8 cellular contexts compared by ENCODE assay signal in the genomic region with DNA sequence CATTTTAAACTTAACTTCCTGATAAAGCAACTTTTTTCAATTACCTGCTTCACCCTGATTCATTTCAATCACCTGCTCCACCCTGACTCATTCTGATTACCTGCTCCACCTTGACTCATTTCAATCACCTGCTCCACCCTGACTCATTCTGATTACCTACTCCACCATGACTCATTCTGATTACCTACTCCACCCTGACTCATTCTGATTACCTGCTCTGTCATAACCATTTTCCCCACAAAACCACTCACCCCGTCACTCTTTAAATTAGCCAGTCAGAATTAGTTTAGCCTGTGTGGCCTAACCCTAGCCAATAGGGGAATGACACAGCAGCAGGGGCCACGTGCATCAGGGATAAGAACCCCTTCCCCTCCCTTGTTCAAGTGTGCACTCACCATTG.
DNase-seq lines count a peak whose midpoint lies in the region; ATAC-seq and TF ChIP-seq lines count a peak whose summit lies in the region.
"Not testable (repeated sequence)": the region's sequence is repeated elsewhere in the genome, so short reads cannot be mapped to it uniquely, and the experiment has no call there.

No MANE protein-coding gene starts in this region.

- not testable (repeated sequence) for H3K36me3 Mint-ChIP-seq in activated CD8-positive, alpha-beta T cell treated with anti-CD3 and anti-CD28 coated beads for 36 hours (ENCODE audit: low read depth); activated naive CD4-positive, alpha-beta T cell treated with anti-CD3 and anti-CD28 coated beads, Interleukin-2, amount 50 U/mL, for 72 hours; stimulated activated effector memory CD8-positive, alpha-beta T cell treated with anti-CD3 and anti-CD28 coated beads, Interleukin-12 subunit alpha, Interleukin-12 subunit beta, amount 100 ng/mL, for 72 hours

- not testable (repeated sequence) for H3K4me3 ChIP-seq in RWPE2 (ENCODE audit: severe bottlenecking)

- intact Hi-C loops in activated CD8-positive, alpha-beta T cell treated with anti-CD3 and anti-CD28 coated beads for 36 hours (cut with micrococcal nuclease) = not testable (repeated sequence)

- not testable (repeated sequence) for H3K27me3 Mint-ChIP-seq in activated CD8-positive, alpha-beta T cell treated with anti-CD3 and anti-CD28 coated beads for 36 hours

- H3K9me3 ChIP-seq in RWPE2 (ENCODE audit: severe bottlenecking) = not testable (repeated sequence)

- H3K27me3 ChIP-seq in RWPE2 (ENCODE audit: insufficient read depth, poor library complexity, severe bottlenecking); foreskin keratinocyte: not testable (repeated sequence)

- CTCF ChIA-PET in activated CD8-positive, alpha-beta T cell treated with anti-CD3 and anti-CD28 coated beads for 36 hours (lab: Charles Lee) = not testable (repeated sequence)

- not testable (repeated sequence) for H3K9me3 Mint-ChIP-seq in activated CD8-positive, alpha-beta T cell treated with anti-CD3 and anti-CD28 coated beads for 36 hours; activated naive CD4-positive, alpha-beta T cell treated with anti-CD3 and anti-CD28 coated beads, Interleukin-2, amount 50 U/mL, for 72 hours; stimulated activated effector memory CD8-positive, alpha-beta T cell treated with anti-CD3 and anti-CD28 coated beads, Interleukin-12 subunit alpha, Interleukin-12 subunit beta, amount 100 ng/mL, for 72 hours

- H3K27ac ChIP-seq in RWPE2 (ENCODE audit: poor library complexity, severe bottlenecking); foreskin keratinocyte: not testable (repeated sequence)

- H3K36me3 ChIP-seq in RWPE2 (ENCODE audit: low read depth) = not testable (repeated sequence)

- H3K27ac Mint-ChIP-seq in activated CD8-positive, alpha-beta T cell treated with anti-CD3 and anti-CD28 coated beads for 36 hours; activated naive CD4-positive, alpha-beta T cell treated with anti-CD3 and anti-CD28 coated beads, Interleukin-2, amount 50 U/mL, for 72 hours; stimulated activated effector memory CD8-positive, alpha-beta T cell treated with anti-CD3 and anti-CD28 coated beads, Interleukin-12 subunit alpha, Interleukin-12 subunit beta, amount 100 ng/mL, for 72 hours: not testable (repeated sequence)

- not testable (repeated sequence) for H3K4me3 Mint-ChIP-seq in activated CD8-positive, alpha-beta T cell treated with anti-CD3 and anti-CD28 coated beads for 36 hours; stimulated activated effector memory CD8-positive, alpha-beta T cell treated with anti-CD3 and anti-CD28 coated beads, Interleukin-12 subunit alpha, Interleukin-12 subunit beta, amount 100 ng/mL, for 72 hours

- H3K4me1 ChIP-seq in RWPE2 (ENCODE audit: insufficient read depth, poor library complexity, severe bottlenecking); foreskin keratinocyte: not testable (repeated sequence)

- ATAC-seq in RWPE2 (ENCODE audit: low read depth) (peak; percentile 17; the same call in 1 of the 3 replicates), foreskin keratinocyte (peak; percentile 86)
- ATAC-seq in activated CD8-positive, alpha-beta T cell treated with anti-CD3 and anti-CD28 coated beads for 36 hours = peak; percentile 27
- peak; percentile 52 to 93 for ATAC-seq in activated naive CD4-positive, alpha-beta T cell treated with anti-CD3 and anti-CD28 coated beads, Interleukin-2, amount 50 U/mL, for 72 hours
- peak; percentile 67 for ATAC-seq in stimulated activated effector memory CD8-positive, alpha-beta T cell treated with anti-CD3 and anti-CD28 coated beads, Interleukin-12 subunit alpha, Interleukin-12 subunit beta, amount 100 ng/mL, for 72 hours

- H3K4me1 Mint-ChIP-seq in activated CD8-positive, alpha-beta T cell treated with anti-CD3 and anti-CD28 coated beads for 36 hours (ENCODE audit: low read depth); stimulated activated effector memory CD8-positive, alpha-beta T cell treated with anti-CD3 and anti-CD28 coated beads, Interleukin-12 subunit alpha, Interleukin-12 subunit beta, amount 100 ng/mL, for 72 hours: not testable (repeated sequence)

- POLR2A ChIA-PET in activated CD8-positive, alpha-beta T cell treated with anti-CD3 and anti-CD28 coated beads for 36 hours (lab: Charles Lee) = not testable (repeated sequence)

- DNase-seq in A172 (ENCODE audit: low spot score) (peak; percentile 39), HT1080 (ENCODE audit: low read depth) (peak; percentile 72), foreskin keratinocyte (peak; percentile 84 to 88), mucosa of gallbladder (ENCODE audit: low spot score) (peak; percentile 21)
- DNase-seq in RWPE2 (ENCODE audit: low spot score) = not testable (repeated sequence)
- DNase-seq in activated CD8-positive, alpha-beta T cell treated with anti-CD3 and anti-CD28 coated beads for 36 hours = peak; percentile 9
- DNase-seq in activated naive CD4-positive, alpha-beta T cell treated with anti-CD3 and anti-CD28 coated beads, Interleukin-2, amount 50 U/mL, for 72 hours (ENCODE audit: low spot score in 2 of 2) = peak in 1 of 2 donors; percentile 22
- DNase-seq in stimulated activated effector memory CD8-positive, alpha-beta T cell treated with anti-CD3 and anti-CD28 coated beads, Interleukin-12 subunit alpha, Interleukin-12 subunit beta, amount 100 ng/mL, for 72 hours (ENCODE audit: low spot score in 2 of 2) = peak in 1 of 2 donors; percentile 49

- TF ChIP-seq CTCF in RWPE2 (IDR thresholded peaks at IDR 0.05; ENCODE audit: poor library complexity, severe bottlenecking); activated CD8-positive, alpha-beta T cell treated with anti-CD3 and anti-CD28 coated beads for 36 hours (IDR thresholded peaks at IDR 0.05); foreskin keratinocyte (conservative IDR thresholded peaks at IDR 0.05): not testable (repeated sequence)

Comparison
In these comparisons a context has a peak if more than half of its experiments do, and no peak if none do; other contexts are left out.
1. ATAC-seq: peak in every context shown above with its lines; median percentile 86 in foreskin keratinocyte; 72 in activated naive CD4-positive, alpha-beta T cell treated with anti-CD3 and anti-CD28 coated beads, Interleukin-2, amount 50 U/mL, for 72 hours; 67 in stimulated activated effector memory CD8-positive, alpha-beta T cell treated with anti-CD3 and anti-CD28 coated beads, Interleukin-12 subunit alpha, Interleukin-12 subunit beta, amount 100 ng/mL, for 72 hours; 27 in activated CD8-positive, alpha-beta T cell treated with anti-CD3 and anti-CD28 coated beads for 36 hours; 17 in RWPE2.